Comparison of ENCODE assay signal across 8 cellular contexts in the genomic region with DNA sequence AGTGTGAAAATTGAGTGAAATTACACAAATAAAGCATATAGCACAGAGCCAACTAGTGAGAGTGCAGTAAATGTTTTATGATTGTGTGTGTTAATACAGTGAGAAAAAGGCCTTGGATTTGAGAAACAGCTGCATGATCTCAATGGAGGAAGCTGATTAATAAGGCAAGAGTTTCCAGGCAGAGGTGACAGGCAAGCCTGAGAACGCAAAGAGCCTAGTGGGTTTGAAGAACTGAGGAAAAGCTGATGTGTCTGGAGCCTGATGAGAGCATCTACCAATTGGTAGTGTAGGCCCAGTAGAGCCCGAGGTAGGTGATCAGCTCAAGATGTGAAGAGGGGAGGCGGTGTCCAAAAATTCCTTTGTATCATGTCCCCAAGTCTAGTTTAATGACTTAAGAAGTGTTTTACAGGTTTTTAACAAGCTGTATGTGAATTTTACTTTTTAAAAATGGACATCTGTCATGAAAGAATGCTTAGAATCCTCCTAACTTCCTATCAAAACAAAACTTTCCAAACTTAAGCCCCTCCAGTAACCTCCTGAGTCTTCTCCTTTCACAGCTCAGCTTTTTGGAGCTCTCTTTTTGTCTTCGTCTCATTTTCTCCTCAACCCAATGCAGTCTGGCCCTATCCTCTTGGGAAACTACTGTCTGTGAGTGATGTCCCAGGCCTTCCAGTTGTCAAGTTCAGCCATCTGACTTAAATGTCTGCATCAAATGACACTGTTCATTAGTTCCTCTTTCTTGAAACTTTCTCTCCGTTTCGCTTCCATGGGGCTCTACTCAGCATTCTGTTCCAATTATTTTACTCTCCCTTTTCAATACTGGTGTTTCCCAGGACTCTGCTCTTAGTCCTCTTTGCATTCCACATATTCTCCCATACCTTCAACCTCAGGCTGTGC. TPM values are rescaled to one million over a fixed set of nuclear protein-coding genes. Genes with fewer than 3 reads are reported as not detected.
DNase-seq lines count a peak whose midpoint lies in the region; ATAC-seq and TF ChIP-seq lines count a peak whose summit lies in the region.

No MANE protein-coding gene starts in this region.

- peaks cover 13% of the 10 kb centered on the region for H3K4me1 Mint-ChIP-seq in activated CD4-positive, alpha-beta T cell treated with anti-CD3 and anti-CD28 coated beads, Interleukin-2, amount 10 ng/mL, durations not matched to agents 24 days and 14 days
- peaks cover 18% of the 10 kb centered on the region for H3K4me1 Mint-ChIP-seq in stimulated activated memory B cell treated with anti-CD40 and anti-IgM and Interleukin-4, amounts not matched to agents 10 μg/mL and 1 μg/mL and 100 μg/mL, for 72 hours

- H3K4me2 ChIP-seq in OCI-LY7 (ENCODE audit: low read length) = peak overlapping the region; percentile 95

- H3K79me2 ChIP-seq in OCI-LY7 (ENCODE audit: insufficient read depth, low read depth, low read length) = peaks cover 87% of the 10 kb centered on the region

- intact Hi-C loops in activated CD4-positive, alpha-beta T cell treated with anti-CD3 and anti-CD28 coated beads, Interleukin-2, amount 10 ng/mL, durations not matched to agents 24 days and 14 days (cut with micrococcal nuclease) = loop anchor here (5.0 to 10.0 kb wide), 4 partner anchors 51 to 799 kb away; a partner anchor contains a TSS
- intact Hi-C loops in OCI-LY7 (cut with micrococcal nuclease; ENCODE audit: unreplicated experiment) = loop anchor here (2.0 to 10.0 kb wide), 2 partner anchors 53 to 693 kb away; a partner anchor contains a TSS

- H3K4me3 ChIP-seq in OCI-LY7 (ENCODE audit: low read depth, low read length, poor library complexity, severe bottlenecking) = peak overlapping the region; percentile 83
- peak overlapping the region; percentile 95 to 97 for H3K4me3 ChIP-seq in foreskin fibroblast (ENCODE audit: low read depth in 1 of 2, low read length in 2 of 2)

- no peaks in the 10 kb centered on the region for H3K36me3 Mint-ChIP-seq in activated CD4-positive, alpha-beta T cell treated with anti-CD3 and anti-CD28 coated beads, Interleukin-2, amount 10 ng/mL, durations not matched to agents 24 days and 14 days (ENCODE audit: low read depth)
- no peaks in the 10 kb centered on the region for H3K36me3 Mint-ChIP-seq in stimulated activated memory B cell treated with anti-CD40 and anti-IgM and Interleukin-4, amounts not matched to agents 10 μg/mL and 1 μg/mL and 100 μg/mL, for 72 hours

- H3K27ac Mint-ChIP-seq in activated CD4-positive, alpha-beta T cell treated with anti-CD3 and anti-CD28 coated beads, Interleukin-2, amount 10 ng/mL, durations not matched to agents 24 days and 14 days = no peak overlapping the region
- H3K27ac Mint-ChIP-seq in stimulated activated memory B cell treated with anti-CD40 and anti-IgM and Interleukin-4, amounts not matched to agents 10 μg/mL and 1 μg/mL and 100 μg/mL, for 72 hours = no peak overlapping the region

- no TSS peak for BruUV-seq in OCI-LY7 (replicated peaks; lab: Mats Ljungman, UMichigan)

- peaks cover 9% of the 10 kb centered on the region for H3K27me3 Mint-ChIP-seq in activated CD4-positive, alpha-beta T cell treated with anti-CD3 and anti-CD28 coated beads, Interleukin-2, amount 10 ng/mL, durations not matched to agents 24 days and 14 days
- no peaks in the 10 kb centered on the region for H3K27me3 Mint-ChIP-seq in stimulated activated memory B cell treated with anti-CD40 and anti-IgM and Interleukin-4, amounts not matched to agents 10 μg/mL and 1 μg/mL and 100 μg/mL, for 72 hours

- peaks cover 30% of the 10 kb centered on the region; the same call in 1 of the 2 replicates for H3K36me3 ChIP-seq in OCI-LY7 (ENCODE audit: insufficient read depth, low read length)

- TF ChIP-seq CTCF in OCI-LY7 (conservative IDR thresholded peaks at IDR 0.05; ENCODE audit: low read length) (no peak), foreskin fibroblast (IDR thresholded peaks at IDR 0.05; ENCODE audit: low read depth, low read length) (no peak)

- peaks cover 56% of the 10 kb centered on the region for H3K4me1 ChIP-seq in OCI-LY7 (ENCODE audit: insufficient read depth, low read length, poor library complexity, severe bottlenecking)

- no peak overlapping the region for H3K4me3 Mint-ChIP-seq in activated CD4-positive, alpha-beta T cell treated with anti-CD3 and anti-CD28 coated beads, Interleukin-2, amount 10 ng/mL, durations not matched to agents 24 days and 14 days
- no peak overlapping the region for H3K4me3 Mint-ChIP-seq in stimulated activated memory B cell treated with anti-CD40 and anti-IgM and Interleukin-4, amounts not matched to agents 10 μg/mL and 1 μg/mL and 100 μg/mL, for 72 hours

- CTCF ChIA-PET in OCI-LY7 (lab: Charles Lee; ENCODE audit: unreplicated experiment) = interaction anchor here (3.1 kb wide), 1 partner anchor 25 kb away, joined by 20 read pairs; no protein-coding TSS in a partner anchor

- H4K20me1 ChIP-seq in OCI-LY7 (ENCODE audit: insufficient read depth, low read length) = peaks cover 21% of the 10 kb centered on the region; the same call in 1 of the 2 replicates

- no peaks in the 10 kb centered on the region for H3K9me2 ChIP-seq in OCI-LY7 (ENCODE audit: insufficient read depth, low read length)

- no peaks in the 10 kb centered on the region for H3K9me3 ChIP-seq in OCI-LY7 (ENCODE audit: low read length)

- peak overlapping the region; percentile 74 for H3K27ac ChIP-seq in OCI-LY7 (ENCODE audit: low read depth, low read length, poor library complexity, severe bottlenecking)

- H2AFZ ChIP-seq in OCI-LY7 (ENCODE audit: low read length) = no peak overlapping the region

- peak; percentile 62 for DNase-seq in activated CD4-positive, alpha-beta T cell treated with anti-CD3 and anti-CD28 coated beads, Interleukin-2, amount 10 ng/mL, durations not matched to agents 24 days and 14 days
- DNase-seq in activated CD4-positive, alpha-beta T cell treated with anti-CD3 and anti-CD28 coated beads for 1 hour = no peak
- DNase-seq in OCI-LY7 (ENCODE audit: low spot score) (peak; percentile 58), foreskin fibroblast (peak; percentile 6 to 34), DMS79 treated with DMSO at 0.1 percent for 48 hours (lab: John Stamatoyannopoulos, UW) (no peak)

- POLR2A ChIA-PET in OCI-LY7 (lab: Charles Lee) = interaction anchor here (0.6 to 5.5 kb wide), 8 partner anchors 16 to 157 kb away, joined by 3 to 55 read pairs (median 4); no protein-coding TSS in a partner anchor

- peak; percentile 20 for ATAC-seq in stimulated activated memory B cell treated with anti-CD40 and anti-IgM and Interleukin-4, amounts not matched to agents 10 μg/mL and 1 μg/mL and 100 μg/mL, for 72 hours
- no peak for ATAC-seq in GM21717 (IDR thresholded peaks at IDR 0.05; ENCODE audit: unreplicated experiment)
- no peak for ATAC-seq in HG03039 (IDR thresholded peaks at IDR 0.05; ENCODE audit: unreplicated experiment)

- H3K9me3 Mint-ChIP-seq in activated CD4-positive, alpha-beta T cell treated with anti-CD3 and anti-CD28 coated beads, Interleukin-2, amount 10 ng/mL, durations not matched to agents 24 days and 14 days = no peaks in the 10 kb centered on the region
- H3K9me3 Mint-ChIP-seq in stimulated activated memory B cell treated with anti-CD40 and anti-IgM and Interleukin-4, amounts not matched to agents 10 μg/mL and 1 μg/mL and 100 μg/mL, for 72 hours = no peaks in the 10 kb centered on the region

RNA-seq across cellular contexts. Expression of a gene that starts 1.2 kb away (rescaled TPM):
- total RNA-seq in activated CD4-positive, alpha-beta T cell treated with anti-CD3 and anti-CD28 coated beads, Interleukin-2, amount 10 ng/mL, durations not matched to agents 24 days and 14 days = 25.7 and 31.2 TPM in 2 replicates
- 19.2 and 19.4 TPM in 2 replicates for total RNA-seq in OCI-LY7 (2014; rRNA removed; shearing (Covaris generic))
- total RNA-seq in OCI-LY7 (2022) = 35.5 and 39.7 TPM in 2 replicates

RNA-seq across cellular contexts. Expression of a gene that starts 1.9 kb away (rescaled TPM):
- 1.2 and 2.2 TPM in 2 replicates for total RNA-seq in activated CD4-positive, alpha-beta T cell treated with anti-CD3 and anti-CD28 coated beads, Interleukin-2, amount 10 ng/mL, durations not matched to agents 24 days and 14 days
- total RNA-seq in OCI-LY7 (2014; rRNA removed; shearing (Covaris generic)) = 21.7 and 34.6 TPM in 2 replicates
- total RNA-seq in OCI-LY7 (2022) = 78.4 and 90.6 TPM in 2 replicates

Comparison
In these comparisons a context has a peak if more than half of its experiments do, and no peak if none do; other contexts are left out.
1. DNase-seq: peak in activated CD4-positive, alpha-beta T cell treated with anti-CD3 and anti-CD28 coated beads, Interleukin-2, amount 10 ng/mL, durations not matched to agents 24 days and 14 days (single experiment), OCI-LY7 (single experiment) and foreskin fibroblast (2 of 2); none in activated CD4-positive, alpha-beta T cell treated with anti-CD3 and anti-CD28 coated beads for 1 hour (single experiment) and DMS79 treated with DMSO at 0.1 percent for 48 hours (single experiment).